ENCODE assay signal across 9 cellular contexts in genomic region chr7:2116086-2116810, GRCh38.
DNase-seq lines count a peak whose midpoint lies in the region; ATAC-seq and TF ChIP-seq lines count a peak whose summit lies in the region.
"Had no signal": no experiment of that assay in that cellular context is flagged by ENCODE, and none has a peak within 500 bp of the region (broad histone marks: within the 10 kb centered on the region; RNA-seq: fewer than 3 reads in every experiment).

No MANE protein-coding gene starts in this region.

- in situ Hi-C loops in gastrocnemius medialis (cut with MboI; ENCODE audit: low sequenced_read_pairs in 4 of 4): no loop called here

- H3K27me3 ChIP-seq in gastrocnemius medialis: no peaks in the 10 kb centered on the region
- H3K27me3 ChIP-seq: colonic mucosa had no signal

- intact Hi-C loops in gastrocnemius medialis (cut with DNase I; ENCODE audit: low total_unique reads): no loop called here

- TF ChIP-seq POLR2A in gastrocnemius medialis (IDR thresholded peaks at IDR 0.05): peak in 1 of 2 donors; percentile 28

- ATAC-seq in gastrocnemius medialis: peak; percentile 78 to 90
- ATAC-seq in GM18873 (IDR thresholded peaks at IDR 0.05; ENCODE audit: low FRiP score, unreplicated experiment): no peak
- ATAC-seq in HG02798 (IDR thresholded peaks at IDR 0.05; ENCODE audit: poor library complexity, unreplicated experiment): no peak

- DNase-seq in HK-2 (ENCODE audit: unreplicated experiment) (peak; percentile 31), SHP77 treated with DMSO at 0.1 percent for 48 hours (lab: John Stamatoyannopoulos, UW) (peak; percentile 77), glomerular visceral epithelial cell (ENCODE audit: extremely low spot score) (peak; percentile 36), gastrocnemius medialis (peak; percentile 50 to 86), GDM1 (lab: John Stamatoyannopoulos, UW) (no peak), cerebellum (ENCODE audit: low spot score) (no peak)
- DNase-seq: colonic mucosa had no signal

- no peak overlapping the region for H3K4me3 ChIP-seq in gastrocnemius medialis
- H3K4me3 ChIP-seq: colonic mucosa had no signal

- no peaks in the 10 kb centered on the region for H3K9me3 ChIP-seq in gastrocnemius medialis
- H3K9me3 ChIP-seq: colonic mucosa had no signal

- peaks cover 18 to 34% of the 10 kb centered on the region in 2 donors for H3K4me1 ChIP-seq in gastrocnemius medialis
- H3K4me1 ChIP-seq: colonic mucosa had no signal

- no peaks in the 10 kb centered on the region for H3K36me3 ChIP-seq in gastrocnemius medialis
- H3K36me3 ChIP-seq: colonic mucosa had no signal

- H3K27ac ChIP-seq in gastrocnemius medialis: peak overlapping the region; percentile 66 to 81 (median 74)
- H3K27ac ChIP-seq: colonic mucosa had no signal

- TF ChIP-seq CTCF in gastrocnemius medialis (IDR thresholded peaks at IDR 0.05 in 4 of 5, conservative IDR thresholded peaks at IDR 0.05 in 1 of 5): peak in 1 of 5 experiments; percentile 5

Comparison
In these comparisons a context has a peak if more than half of its experiments do, and no peak if none do; other contexts are left out.
1. DNase-seq: peak in HK-2 (single experiment), SHP77 treated with DMSO at 0.1 percent for 48 hours (single experiment), glomerular visceral epithelial cell (single experiment) and gastrocnemius medialis (2 of 2); none in GDM1 (single experiment) and cerebellum (single experiment).
2. ATAC-seq: peak in gastrocnemius medialis (2 of 2); none in GM18873 (single experiment) and HG02798 (single experiment).